In the genomic region with DNA sequence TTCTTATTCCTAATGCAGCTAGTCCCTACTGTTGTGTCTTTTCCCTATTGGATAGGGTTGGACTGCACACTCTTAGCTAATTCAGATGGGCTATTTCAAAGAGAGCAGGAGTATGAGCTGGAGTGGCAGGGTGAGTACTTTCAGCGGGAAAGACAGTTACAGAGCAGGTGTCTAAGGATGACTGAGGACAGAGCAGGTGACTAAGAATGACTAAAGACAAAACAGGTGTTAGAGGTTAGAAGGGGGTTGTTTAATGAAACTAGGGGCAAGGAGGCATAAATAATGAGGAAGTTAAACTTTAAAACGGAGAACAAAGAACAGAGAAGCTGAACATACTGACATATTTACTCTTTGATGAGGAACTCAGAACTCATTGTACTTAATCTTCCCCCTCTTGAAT, we compare ENCODE assay signal across 6 cellular contexts.
DNase-seq lines count a peak whose midpoint lies in the region; ATAC-seq and TF ChIP-seq lines count a peak whose summit lies in the region.
"Not testable (repeated sequence)": the region's sequence is repeated elsewhere in the genome, so short reads cannot be mapped to it uniquely, and the experiment has no call there.

No MANE protein-coding gene starts in this region.

- H3K27me3 Mint-ChIP-seq in stimulated activated memory B cell treated with anti-CD40 and anti-IgM and Interleukin-4, amounts not matched to agents 10 μg/mL and 1 μg/mL and 100 μg/mL, for 72 hours, result not testable (repeated sequence)

- H3K9ac ChIP-seq in OCI-LY1 (ENCODE audit: low read length); PC-3 (ENCODE audit: low read length): not testable (repeated sequence)

- not testable (repeated sequence) for H4K20me1 ChIP-seq in OCI-LY1 (ENCODE audit: insufficient read depth, low read length); PC-3 (ENCODE audit: low read length)

- H3K27ac Mint-ChIP-seq in stimulated activated memory B cell treated with anti-CD40 and anti-IgM and Interleukin-4, amounts not matched to agents 10 μg/mL and 1 μg/mL and 100 μg/mL, for 72 hours, result peak overlapping the region; percentile 92

- not testable (repeated sequence) for H3K9me2 ChIP-seq in OCI-LY1 (ENCODE audit: low read depth, low read length); PC-3 (replicated peaks; ENCODE audit: low read length)

- CTCF ChIA-PET in PC-3 (lab: Charles Lee), result interaction anchor here (0.6 kb wide), 1 partner anchor 237 kb away, joined by 5 read pairs; no protein-coding TSS in a partner anchor

- H3K9me3 Mint-ChIP-seq in stimulated activated memory B cell treated with anti-CD40 and anti-IgM and Interleukin-4, amounts not matched to agents 10 μg/mL and 1 μg/mL and 100 μg/mL, for 72 hours, result not testable (repeated sequence)

- not testable (repeated sequence) for H3K27me3 ChIP-seq in OCI-LY1 (ENCODE audit: insufficient read depth, low read length); PC-3 (ENCODE audit: low read length)

- not testable (repeated sequence) for BruUV-seq in PC-3 (replicated peaks; lab: Mats Ljungman, UMichigan)

- H3K27ac ChIP-seq in OCI-LY1 (ENCODE audit: low read depth, low read length, poor library complexity, severe bottlenecking), result peak overlapping the region; percentile 80
- not testable (repeated sequence) for H3K27ac ChIP-seq in PC-3 (ENCODE audit: low read length)

- H3K36me3 Mint-ChIP-seq in stimulated activated memory B cell treated with anti-CD40 and anti-IgM and Interleukin-4, amounts not matched to agents 10 μg/mL and 1 μg/mL and 100 μg/mL, for 72 hours, result not testable (repeated sequence)

- not testable (repeated sequence) for H3K36me3 ChIP-seq in OCI-LY1 (ENCODE audit: insufficient read depth, low read length); PC-3 (ENCODE audit: low read depth, low read length)

- POLR2A ChIA-PET in PC-3 (lab: Charles Lee; ENCODE audit: unreplicated experiment), result not testable (repeated sequence)

- peaks cover 14% of the 10 kb centered on the region for H3K4me1 Mint-ChIP-seq in stimulated activated memory B cell treated with anti-CD40 and anti-IgM and Interleukin-4, amounts not matched to agents 10 μg/mL and 1 μg/mL and 100 μg/mL, for 72 hours

- not testable (repeated sequence) for H3K4me3 ChIP-seq in OCI-LY1 (ENCODE audit: low read depth, low read length, poor library complexity, severe bottlenecking); PC-3 (ENCODE audit: low read length); epithelial cell of esophagus (ENCODE audit: low read length)

- H3K79me2 ChIP-seq in OCI-LY1 (ENCODE audit: insufficient read depth, low read length); PC-3 (ENCODE audit: low read length): not testable (repeated sequence)

- not testable (repeated sequence) for H2AFZ ChIP-seq in OCI-LY1 (ENCODE audit: low read length); PC-3 (ENCODE audit: low read length)

- H3K4me3 Mint-ChIP-seq in stimulated activated memory B cell treated with anti-CD40 and anti-IgM and Interleukin-4, amounts not matched to agents 10 μg/mL and 1 μg/mL and 100 μg/mL, for 72 hours, result not testable (repeated sequence)

- DNase-seq in LHCN-M2 (ENCODE audit: low read depth), result peak; percentile 0
- peak; percentile 53 for DNase-seq in PC-3
- peak; percentile 1 for DNase-seq in epithelial cell of esophagus (ENCODE audit: low read depth)
- peak; percentile 82 for DNase-seq in kidney tubule cell (ENCODE audit: low spot score)

- H3K9me3 ChIP-seq in OCI-LY1 (ENCODE audit: low read length); PC-3 (ENCODE audit: low read length): not testable (repeated sequence)

- not testable (repeated sequence) for H3K4me2 ChIP-seq in OCI-LY1 (ENCODE audit: low read length); PC-3 (ENCODE audit: low read length)

- ATAC-seq in PC-3; stimulated activated memory B cell treated with anti-CD40 and anti-IgM and Interleukin-4, amounts not matched to agents 10 μg/mL and 1 μg/mL and 100 μg/mL, for 72 hours: not testable (repeated sequence)

- intact Hi-C loops in PC-3 (cut with micrococcal nuclease), result not testable (repeated sequence)

- H3F3A ChIP-seq in OCI-LY1 (ENCODE audit: insufficient read depth, low read length); PC-3 (ENCODE audit: low read length, unreplicated experiment): not testable (repeated sequence)

- H3K4me1 ChIP-seq in OCI-LY1 (ENCODE audit: insufficient read depth, low read length, severe bottlenecking), result peaks cover 15% of the 10 kb centered on the region
- H3K4me1 ChIP-seq in PC-3 (ENCODE audit: insufficient read depth, low read length), result not testable (repeated sequence)

- TF ChIP-seq CTCF in OCI-LY1 (IDR thresholded peaks at IDR 0.05; ENCODE audit: low read length); PC-3 (conservative IDR thresholded peaks at IDR 0.05; ENCODE audit: low read depth, low read length); epithelial cell of esophagus (IDR thresholded peaks at IDR 0.05; ENCODE audit: insufficient read depth, low read depth, low read length, missing control alignments): not testable (repeated sequence)

Comparison
In these comparisons a context has a peak if more than half of its experiments do, and no peak if none do; other contexts are left out.
1. DNase-seq: peak in every context shown above with its lines; median percentile 82 in kidney tubule cell; 53 in PC-3; 1 in epithelial cell of esophagus; 0 in LHCN-M2.